22 cellular contexts compared by ENCODE assay signal in the genomic region with DNA sequence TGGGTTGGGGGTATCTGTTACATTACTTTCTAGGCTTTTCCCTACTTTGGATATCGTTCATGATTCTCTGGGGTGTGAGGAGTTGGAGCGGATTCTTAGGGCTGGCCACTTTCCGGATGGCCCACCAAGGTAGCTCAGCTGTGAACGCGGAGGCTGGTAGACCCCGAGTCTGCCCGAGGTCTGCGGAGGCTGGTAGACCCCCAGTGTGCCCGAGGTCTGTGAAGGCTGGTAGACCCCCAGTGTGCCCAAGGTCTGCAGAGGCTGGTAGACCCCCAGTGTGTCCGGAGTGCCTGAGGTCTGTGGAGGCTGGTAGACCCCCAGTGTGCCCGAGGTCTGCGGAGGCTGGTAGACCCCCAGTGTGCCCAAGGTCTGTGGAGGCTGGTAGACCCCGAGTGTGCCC.
DNase-seq lines count a peak whose midpoint lies in the region; ATAC-seq, FAIRE-seq and TF ChIP-seq lines count a peak whose summit lies in the region.
"Had no signal": no experiment of that assay in that cellular context is flagged by ENCODE, and none has a peak within 500 bp of the region (broad histone marks: within the 10 kb centered on the region; RNA-seq: fewer than 3 reads in every experiment).

No MANE protein-coding gene starts in this region.

- H3K27me3 ChIP-seq in WERI-Rb-1 (ENCODE audit: insufficient read depth, low read depth, severe bottlenecking): no peaks in the 10 kb centered on the region
- H3K27me3 ChIP-seq in osteoblast (ENCODE audit: insufficient read depth, low read length): no peaks in the 10 kb centered on the region
- no peaks in the 10 kb centered on the region for H3K27me3 ChIP-seq in uterus
- H3K27me3 ChIP-seq: BLaER1 had no signal

- no peak overlapping the region for H3K4me3 ChIP-seq in WERI-Rb-1 (ENCODE audit: low read depth, low read length)
- H3K4me3 ChIP-seq in kidney (ENCODE audit: low read length in 2 of 2): no peak overlapping the region
- no peak overlapping the region for H3K4me3 ChIP-seq in osteoblast (ENCODE audit: insufficient read depth, low read length)
- H3K4me3 ChIP-seq in uterus: no peak overlapping the region
- H3K4me3 ChIP-seq: BLaER1, GM12878, HAP-1 had no signal

- TF ChIP-seq CTCF in WERI-Rb-1 (IDR thresholded peaks at IDR 0.05; ENCODE audit: low read depth, low read length) (no peak), kidney (IDR thresholded peaks at IDR 0.05; ENCODE audit: borderline replicate concordance, extremely low read depth, insufficient read depth) (no peak), osteoblast (IDR thresholded peaks at IDR 0.05; ENCODE audit: extremely low read depth, low read depth, low read length) (no peak), uterus (IDR thresholded peaks at IDR 0.05) (no peak)

- H4K20me1 ChIP-seq in osteoblast (ENCODE audit: insufficient read depth, low read length): no peaks in the 10 kb centered on the region
- H4K20me1 ChIP-seq: BLaER1 had no signal

- no peaks in the 10 kb centered on the region for H3K36me3 ChIP-seq in WERI-Rb-1
- H3K36me3 ChIP-seq in kidney (ENCODE audit: control insufficient read depth in 1 of 2, insufficient read depth in 2 of 2, low read length in 2 of 2): no peaks in the 10 kb centered on the region
- H3K36me3 ChIP-seq in osteoblast (ENCODE audit: insufficient read depth, low read length): no peaks in the 10 kb centered on the region
- H3K36me3 ChIP-seq in uterus: no peaks in the 10 kb centered on the region
- H3K36me3 ChIP-seq: BLaER1, HAP-1 had no signal

- no peaks in the 10 kb centered on the region for H3K4me1 ChIP-seq in kidney (ENCODE audit: control insufficient read depth in 1 of 2, insufficient read depth in 1 of 2, low read depth in 1 of 2, low read length in 2 of 2)
- H3K4me1 ChIP-seq in osteoblast (ENCODE audit: insufficient read depth, low read length): no peaks in the 10 kb centered on the region
- peaks cover 0 to 8% of the 10 kb centered on the region in 2 donors for H3K4me1 ChIP-seq in uterus
- H3K4me1 ChIP-seq: HAP-1 had no signal

- H3K9ac ChIP-seq in kidney (ENCODE audit: low read length in 2 of 2): no peak overlapping the region
- H3K9ac ChIP-seq: BLaER1 had no signal

- H2AFZ ChIP-seq in osteoblast (ENCODE audit: low read length): no peak overlapping the region

- no peak overlapping the region for H3K4me2 ChIP-seq in osteoblast (ENCODE audit: insufficient read depth, low read length)

- ATAC-seq in left ventricle myocardium superior (no peak), Right ventricle myocardium inferior (no peak)
- ATAC-seq: CD8-positive, alpha-beta T cell; GM12878 had no signal

- no peaks in the 10 kb centered on the region for H3K79me2 ChIP-seq in osteoblast (ENCODE audit: insufficient read depth, low read length)

- peak; percentile 8 for DNase-seq in left ventricle myocardium superior
- DNase-seq in Right ventricle myocardium inferior (ENCODE audit: missing footprints): no peak
- DNase-seq in WERI-Rb-1: no peak
- peak; percentile 26 for DNase-seq in kidney
- peak; percentile 60 for DNase-seq in osteoblast (ENCODE audit: insufficient read length, low spot score, missing footprints)
- DNase-seq in DMS79 (lab: John Stamatoyannopoulos, UW): no peak
- DNase-seq in uterus: no peak
- DNase-seq: Caco-2; CD4-positive, CD25-positive, alpha-beta regulatory T cell; CD8-positive, alpha-beta T cell; DMS153; EL; GDM1; GOT3; HFFc6 had no signal

- FAIRE-seq in kidney (lab: Jason Lieb, UNC): no peak
- FAIRE-seq: A204.1, GM12878, GM19239, H54 had no signal

- no peak for TF ChIP-seq POLR2A in uterus (IDR thresholded peaks at IDR 0.05)

- H3K9me3 ChIP-seq in WERI-Rb-1 (ENCODE audit: severe bottlenecking) (no peaks in the 10 kb centered on the region), kidney (ENCODE audit: control insufficient read depth in 1 of 2, low read length in 2 of 2) (peaks cover 2 to 17% of the 10 kb centered on the region in 2 donors), osteoblast (ENCODE audit: low read depth, low read length) (peaks cover 12% of the 10 kb centered on the region), uterus (peaks cover 0 to 7% of the 10 kb centered on the region in 2 donors)
- H3K9me3 ChIP-seq: HAP-1 had no signal

- H3K27ac ChIP-seq in WERI-Rb-1: peak overlapping the region; percentile 66; the same call in 1 of the 2 replicates
- H3K27ac ChIP-seq in kidney (ENCODE audit: low read depth in 2 of 2, low read length in 2 of 2): no peak overlapping the region
- no peak overlapping the region for H3K27ac ChIP-seq in osteoblast (ENCODE audit: low read depth, low read length)
- no peak overlapping the region for H3K27ac ChIP-seq in uterus
- H3K27ac ChIP-seq: BLaER1, C4-2B had no signal

- intact Hi-C loops in left ventricle myocardium superior (cut with micrococcal nuclease) (no loop called here), Right ventricle myocardium inferior (cut with DNase I) (no loop called here), kidney (cut with DNase I) (no loop called here), uterus (cut with DNase I; ENCODE audit: low total_unique reads) (no loop called here)

Comparison
In these comparisons a context has a peak if more than half of its experiments do, and no peak if none do; other contexts are left out.
1. DNase-seq: peak in left ventricle myocardium superior (single experiment), kidney (single experiment) and osteoblast (single experiment); none in Right ventricle myocardium inferior (single experiment), WERI-Rb-1 (single experiment), DMS79 (single experiment) and uterus (0 of 2).